ENCODE assay signal across 8 cellular contexts in the genomic region with DNA sequence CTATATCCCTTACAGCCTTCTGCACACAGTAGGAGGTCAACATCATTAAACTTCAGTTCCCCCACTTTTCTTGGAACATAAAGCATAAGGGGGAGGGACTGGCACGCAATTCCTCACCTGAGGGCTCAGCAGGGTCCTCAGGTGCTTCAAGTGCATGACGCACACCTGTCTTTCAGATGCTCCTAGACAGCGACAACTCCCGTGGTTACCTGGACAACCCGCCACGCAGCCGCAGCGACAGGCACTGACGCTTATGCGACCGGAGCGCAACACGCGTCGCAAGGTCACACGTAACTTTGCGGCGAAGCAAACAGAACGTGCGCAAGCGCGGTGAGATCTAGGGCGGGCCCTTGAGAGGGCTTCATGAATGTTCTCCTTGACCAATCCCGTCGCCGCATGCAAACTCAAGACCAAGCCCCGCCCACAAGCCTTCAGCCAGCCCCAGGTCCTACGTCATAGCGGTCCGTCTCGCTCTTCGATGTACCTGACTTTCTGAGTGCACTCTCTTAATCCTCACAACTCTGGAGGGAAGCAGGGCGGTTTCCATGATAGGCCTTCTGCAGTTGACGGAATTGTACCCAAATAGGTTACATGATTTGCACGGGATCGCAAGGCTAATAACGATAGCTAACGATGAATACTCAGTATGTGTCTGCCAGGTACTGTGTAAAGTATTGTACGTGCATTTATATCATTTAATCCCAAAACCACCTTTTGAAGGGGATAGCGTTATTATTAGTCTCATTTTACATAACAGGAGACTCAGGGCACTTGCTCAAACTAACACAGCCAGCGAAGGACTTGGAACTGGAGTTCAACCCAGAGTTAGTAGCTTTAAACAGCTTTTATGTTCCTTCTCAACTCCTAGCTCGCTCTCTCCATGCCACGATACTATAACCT. TPM values are rescaled to one million over a fixed set of nuclear protein-coding genes. Genes with fewer than 3 reads are reported as not detected.
DNase-seq lines count a peak whose midpoint lies in the region; ATAC-seq and TF ChIP-seq lines count a peak whose summit lies in the region.

A gene with protein sequence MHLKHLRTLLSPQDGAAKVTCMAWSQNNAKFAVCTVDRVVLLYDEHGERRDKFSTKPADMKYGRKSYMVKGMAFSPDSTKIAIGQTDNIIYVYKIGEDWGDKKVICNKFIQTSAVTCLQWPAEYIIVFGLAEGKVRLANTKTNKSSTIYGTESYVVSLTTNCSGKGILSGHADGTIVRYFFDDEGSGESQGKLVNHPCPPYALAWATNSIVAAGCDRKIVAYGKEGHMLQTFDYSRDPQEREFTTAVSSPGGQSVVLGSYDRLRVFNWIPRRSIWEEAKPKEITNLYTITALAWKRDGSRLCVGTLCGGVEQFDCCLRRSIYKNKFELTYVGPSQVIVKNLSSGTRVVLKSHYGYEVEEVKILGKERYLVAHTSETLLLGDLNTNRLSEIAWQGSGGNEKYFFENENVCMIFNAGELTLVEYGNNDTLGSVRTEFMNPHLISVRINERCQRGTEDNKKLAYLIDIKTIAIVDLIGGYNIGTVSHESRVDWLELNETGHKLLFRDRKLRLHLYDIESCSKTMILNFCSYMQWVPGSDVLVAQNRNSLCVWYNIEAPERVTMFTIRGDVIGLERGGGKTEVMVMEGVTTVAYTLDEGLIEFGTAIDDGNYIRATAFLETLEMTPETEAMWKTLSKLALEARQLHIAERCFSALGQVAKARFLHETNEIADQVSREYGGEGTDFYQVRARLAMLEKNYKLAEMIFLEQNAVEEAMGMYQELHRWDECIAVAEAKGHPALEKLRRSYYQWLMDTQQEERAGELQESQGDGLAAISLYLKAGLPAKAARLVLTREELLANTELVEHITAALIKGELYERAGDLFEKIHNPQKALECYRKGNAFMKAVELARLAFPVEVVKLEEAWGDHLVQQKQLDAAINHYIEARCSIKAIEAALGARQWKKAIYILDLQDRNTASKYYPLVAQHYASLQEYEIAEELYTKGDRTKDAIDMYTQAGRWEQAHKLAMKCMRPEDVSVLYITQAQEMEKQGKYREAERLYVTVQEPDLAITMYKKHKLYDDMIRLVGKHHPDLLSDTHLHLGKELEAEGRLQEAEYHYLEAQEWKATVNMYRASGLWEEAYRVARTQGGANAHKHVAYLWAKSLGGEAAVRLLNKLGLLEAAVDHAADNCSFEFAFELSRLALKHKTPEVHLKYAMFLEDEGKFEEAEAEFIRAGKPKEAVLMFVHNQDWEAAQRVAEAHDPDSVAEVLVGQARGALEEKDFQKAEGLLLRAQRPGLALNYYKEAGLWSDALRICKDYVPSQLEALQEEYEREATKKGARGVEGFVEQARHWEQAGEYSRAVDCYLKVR (N-terminal part only) (minus strand): TSS at position 246 of the 900 bp plus-strand sequence. CDS start 90 bp downstream, at position 156.

- H3K4me1 ChIP-seq in spleen = peaks cover 10 to 60% (median 37%) of the 10 kb centered on the region in 6 donors

- peaks cover 0 to 7% (median 0%) of the 10 kb centered on the region in 6 donors for H3K36me3 ChIP-seq in spleen

- WGBS in spleen, 5 donors = 8 to 11% (median 9%) methylated on average over 40 to 43 of the region's 43 CpGs

- TF ChIP-seq CTCF in AG09309 (IDR thresholded peaks at IDR 0.05; ENCODE audit: control insufficient read depth, insufficient read depth, low read depth, low read length, missing control alignments) (no peak), spleen (IDR thresholded peaks at IDR 0.05 in 8 of 11, conservative IDR thresholded peaks at IDR 0.05 in 3 of 11) (peak in 1 of 11 experiments; percentile 32)

- peak within 1 kb of the TSS; percentile 83 for H3K4me3 Mint-ChIP-seq in central memory CD8-positive, alpha-beta T cell

- peak within 1 kb of the TSS; percentile 77 for H3K4me3 ChIP-seq in AG09309 (ENCODE audit: control insufficient read depth, low read depth, low read length)
- peak within 1 kb of the TSS; percentile 54 to 78 (median 63) for H3K4me3 ChIP-seq in spleen

- intact Hi-C loops in spleen (cut with DNase I; ENCODE audit: low total_unique reads) = no loop called here

- H3K4me1 Mint-ChIP-seq in central memory CD8-positive, alpha-beta T cell = peaks cover 14% of the 10 kb centered on the region

- DNase-seq in AG09309 (ENCODE audit: low read depth) (peak; percentile 87), NCI-H446 (lab: John Stamatoyannopoulos, UW) (peak; percentile 98 to 99), iris pigment epithelial cell (ENCODE audit: low read depth) (peak; percentile 99), spleen (peak; percentile 99)
- DNase-seq in central memory CD8-positive, alpha-beta T cell (ENCODE audit: low spot score in 2 of 2) = peak; percentile 97 to 99

- peaks cover 0 to 16% (median 8%) of the 10 kb centered on the region in 7 donors for H3K27me3 ChIP-seq in spleen (replicated peaks in 1 of 7)

- peaks cover 9% of the 10 kb centered on the region for H3K36me3 Mint-ChIP-seq in central memory CD8-positive, alpha-beta T cell (ENCODE audit: insufficient read depth)

- TF ChIP-seq POLR2A in spleen (IDR thresholded peaks at IDR 0.05) = peak in 2 of 3 donors; percentile 38 to 54

- ATAC-seq in GM19035 (IDR thresholded peaks at IDR 0.05; ENCODE audit: unreplicated experiment) (peak; percentile 93), HG03342 (IDR thresholded peaks at IDR 0.05; ENCODE audit: unreplicated experiment) (peak; percentile 90)
- ATAC-seq in activated CD4-positive, CD25-positive, alpha-beta regulatory T cell treated with anti-CD3 and anti-CD28 coated beads, Interleukin-2, amount 50 U/mL, for 24 hours = peak; percentile 94 to 96
- peak; percentile 93 for ATAC-seq in central memory CD8-positive, alpha-beta T cell (replicated peaks; ENCODE audit: extremely low read depth, poor library complexity, severe bottlenecking)

- peak within 1 kb of the TSS in 7 of 8 donors; percentile 58 to 84 (median 74) for H3K27ac ChIP-seq in spleen

- no peaks in the 10 kb centered on the region for H3K9me3 Mint-ChIP-seq in central memory CD8-positive, alpha-beta T cell

- H3K9me3 ChIP-seq in spleen = no peaks in the 10 kb centered on the region

- H3K27me3 Mint-ChIP-seq in central memory CD8-positive, alpha-beta T cell = peaks cover 18% of the 10 kb centered on the region

- peak within 1 kb of the TSS; percentile 90 for H3K27ac Mint-ChIP-seq in central memory CD8-positive, alpha-beta T cell (ENCODE audit: low read depth)

RNA-seq across cellular contexts. Expression of the gene that starts here (rescaled TPM):
- total RNA-seq in spleen = 10 to 100 TPM; 25.1 to 44.3 (median 34.5) TPM
- 10 to 100 TPM; 14.4 to 48.4 (median 36.1) TPM for polyA plus RNA-seq in spleen

Comparison
In these comparisons a context has a peak if more than half of its experiments do, and no peak if none do; other contexts are left out.
1. Peak in every context shown above with its lines: DNase-seq, ATAC-seq, H3K4me3 ChIP-seq and H3K27ac ChIP-seq.